In the genomic region with DNA sequence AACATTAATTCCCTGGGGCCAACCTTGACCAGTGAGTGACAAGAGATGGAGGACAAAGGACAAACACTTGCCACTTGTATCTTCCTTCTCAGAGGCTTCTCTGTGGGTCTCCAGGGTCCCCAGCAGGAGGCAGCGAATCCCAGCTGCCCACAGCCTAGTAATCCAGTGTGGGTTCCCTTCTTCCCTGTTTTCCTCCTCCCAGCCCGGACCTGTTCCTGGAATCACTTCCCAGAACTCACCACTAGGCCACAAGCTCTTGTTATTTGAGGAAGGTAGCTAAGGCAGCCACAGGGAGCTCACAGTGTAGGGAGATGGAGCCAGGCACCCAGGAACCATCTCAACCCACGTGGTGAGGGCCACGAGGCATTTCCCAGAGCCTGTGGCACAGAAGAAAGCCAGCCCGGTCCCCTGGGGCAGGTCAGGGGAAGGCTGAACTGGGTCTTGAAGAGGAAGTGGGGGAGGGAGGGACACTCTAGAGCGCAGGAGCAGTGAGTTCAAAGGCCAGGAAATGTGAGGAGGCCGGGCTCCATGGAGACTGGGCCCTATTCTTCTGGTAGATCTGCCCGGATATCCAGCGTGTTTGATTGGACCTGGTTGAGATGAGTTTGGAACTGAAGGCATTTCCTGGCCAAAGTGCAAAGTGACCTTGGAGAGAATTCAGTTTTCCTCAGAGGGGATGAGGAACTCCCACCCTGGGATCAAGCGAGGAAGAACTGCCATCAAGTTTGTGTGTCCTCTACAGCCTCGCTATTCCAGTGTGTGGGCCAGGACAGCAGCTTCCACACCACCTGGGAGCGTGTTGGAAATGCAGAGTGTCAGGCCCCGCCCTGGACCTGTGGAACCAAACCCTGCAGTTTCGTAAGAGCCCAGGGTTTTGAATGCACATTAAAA, we compare ENCODE assay signal across 8 cellular contexts. TPM values are rescaled to one million over a fixed set of nuclear protein-coding genes. Genes with fewer than 3 reads are reported as not detected.
A peak's percentile ranks its signal among the peaks of the same experiment; 100 is the strongest.
DNase-seq lines count a peak whose midpoint lies in the region; ATAC-seq and TF ChIP-seq lines count a peak whose summit lies in the region.

No MANE protein-coding gene starts in this region.

- no peak overlapping the region for H3K4me2 ChIP-seq in PC-3 (ENCODE audit: low read length)

- H3F3A ChIP-seq in PC-3 (ENCODE audit: low read length, unreplicated experiment) = no peaks in the 10 kb centered on the region

- no peak overlapping the region for H3K4me3 ChIP-seq in PC-3 (ENCODE audit: low read length)

- CTCF ChIA-PET in PC-3 (lab: Charles Lee) = interaction anchor here (0.6 kb wide), 1 partner anchor 20 kb away, joined by 3 read pairs; no protein-coding TSS in a partner anchor

- BruUV-seq in PC-3 (replicated peaks; lab: Mats Ljungman, UMichigan) = no TSS peak

- TF ChIP-seq CTCF in PC-3 (conservative IDR thresholded peaks at IDR 0.05; ENCODE audit: low read depth, low read length) (peak; percentile 57), glutamatergic neuron (IDR thresholded peaks at IDR 0.05; ENCODE audit: partially characterized antibody, unreplicated experiment) (no peak)

- H3K27ac ChIP-seq in PC-3 (ENCODE audit: low read length) = no peak overlapping the region

- H3K27me3 ChIP-seq in PC-3 (ENCODE audit: low read length) = no peaks in the 10 kb centered on the region

- H3K9ac ChIP-seq in PC-3 (ENCODE audit: low read length) = no peak overlapping the region

- ATAC-seq in PC-3 (peak; percentile 42), GM21723 (IDR thresholded peaks at IDR 0.05; ENCODE audit: unreplicated experiment) (no peak), HG02852 (IDR thresholded peaks at IDR 0.05; ENCODE audit: unreplicated experiment) (no peak)

- H3K9me3 Mint-ChIP-seq in glutamatergic neuron (ENCODE audit: unreplicated experiment) = peaks cover 8% of the 10 kb centered on the region

- H3K79me2 ChIP-seq in PC-3 (ENCODE audit: low read length) = no peaks in the 10 kb centered on the region

- H3K4me1 ChIP-seq in PC-3 (ENCODE audit: insufficient read depth, low read length) = no peaks in the 10 kb centered on the region

- H3K36me3 ChIP-seq in PC-3 (ENCODE audit: low read depth, low read length) = no peaks in the 10 kb centered on the region

- H4K20me1 ChIP-seq in PC-3 (ENCODE audit: low read length) = no peaks in the 10 kb centered on the region

- H3K27ac Mint-ChIP-seq in glutamatergic neuron (ENCODE audit: unreplicated experiment) = no peak overlapping the region

- intact Hi-C loops in PC-3 (cut with micrococcal nuclease) = no loop called here
- intact Hi-C loops in posterior vena cava (cut with DNase I) = no loop called here

- H3K4me3 Mint-ChIP-seq in glutamatergic neuron (ENCODE audit: unreplicated experiment) = no peak overlapping the region

- no peaks in the 10 kb centered on the region for H3K27me3 Mint-ChIP-seq in glutamatergic neuron (ENCODE audit: unreplicated experiment)

- peaks cover 10% of the 10 kb centered on the region for H3K36me3 Mint-ChIP-seq in glutamatergic neuron (ENCODE audit: unreplicated experiment)

- H3K9me3 ChIP-seq in PC-3 (ENCODE audit: low read length) = no peaks in the 10 kb centered on the region

- no peak overlapping the region for H2AFZ ChIP-seq in PC-3 (ENCODE audit: low read length)

- no peaks in the 10 kb centered on the region for H3K9me2 ChIP-seq in PC-3 (replicated peaks; ENCODE audit: low read length)

- DNase-seq in DMS 273 (lab: John Stamatoyannopoulos, UW; ENCODE audit: unreplicated experiment) = peak; percentile 50
- no peak for DNase-seq in DMS 273 treated with DMSO at 0.1 percent for 48 hours (lab: John Stamatoyannopoulos, UW)
- DNase-seq in PC-3 = no peak
- DNase-seq in dermis blood vessel endothelial cell = peak; percentile 73
- peak; percentile 69 for DNase-seq in posterior vena cava (ENCODE audit: low spot score)
- DNase-seq in glutamatergic neuron = no peak

- POLR2A ChIA-PET in PC-3 (lab: Charles Lee; ENCODE audit: unreplicated experiment) = interaction anchor here (0.6 kb wide), 1 partner anchor 156 kb away, joined by 4 read pairs; no protein-coding TSS in a partner anchor

- H3K4me1 Mint-ChIP-seq in glutamatergic neuron (ENCODE audit: low read depth, unreplicated experiment) = no peaks in the 10 kb centered on the region

RNA-seq across cellular contexts. Expression of gene C2CD2, which starts 20.3 kb away (rescaled TPM):
- 50.4 and 81.4 TPM in 2 replicates for total RNA-seq in PC-3 (2014; rRNA removed)
- total RNA-seq in dermis blood vessel endothelial cell = 51.7 and 63.0 TPM in 2 replicates
- 10 to 100 TPM; 28.0 to 43.1 TPM for total RNA-seq in posterior vena cava
- 0.78 TPM for total RNA-seq in glutamatergic neuron (ENCODE audit: unreplicated experiment)

RNA-seq across cellular contexts. Expression of gene ZBTB21, which starts 36.1 kb away (rescaled TPM):
- 8.1 and 9.2 TPM in 2 replicates for total RNA-seq in PC-3 (2014; rRNA removed)
- total RNA-seq in dermis blood vessel endothelial cell = 5.3 and 6.1 TPM in 2 replicates
- total RNA-seq in posterior vena cava = 10 to 100 TPM; 12.6 to 25.6 TPM
- 21.2 TPM for total RNA-seq in glutamatergic neuron (ENCODE audit: unreplicated experiment)

Comparison
In these comparisons a context has a peak if more than half of its experiments do, and no peak if none do; other contexts are left out.
1. DNase-seq: peak in DMS 273 (single experiment), dermis blood vessel endothelial cell (single experiment) and posterior vena cava (single experiment); none in DMS 273 treated with DMSO at 0.1 percent for 48 hours (single experiment), PC-3 (single experiment) and glutamatergic neuron (single experiment).
2. RNA of gene C2CD2, which starts 20.3 kb away (total RNA-seq): 51.7 to 63.0 TPM in dermis blood vessel endothelial cell, 50.4 to 81.4 TPM in PC-3 and 28.0 to 43.1 TPM in posterior vena cava; 0.78 TPM in glutamatergic neuron (single experiment); every median in the first group is over 10 times any median in the second.